Comparison of ENCODE assay signal across 8 cellular contexts in the genomic region with DNA sequence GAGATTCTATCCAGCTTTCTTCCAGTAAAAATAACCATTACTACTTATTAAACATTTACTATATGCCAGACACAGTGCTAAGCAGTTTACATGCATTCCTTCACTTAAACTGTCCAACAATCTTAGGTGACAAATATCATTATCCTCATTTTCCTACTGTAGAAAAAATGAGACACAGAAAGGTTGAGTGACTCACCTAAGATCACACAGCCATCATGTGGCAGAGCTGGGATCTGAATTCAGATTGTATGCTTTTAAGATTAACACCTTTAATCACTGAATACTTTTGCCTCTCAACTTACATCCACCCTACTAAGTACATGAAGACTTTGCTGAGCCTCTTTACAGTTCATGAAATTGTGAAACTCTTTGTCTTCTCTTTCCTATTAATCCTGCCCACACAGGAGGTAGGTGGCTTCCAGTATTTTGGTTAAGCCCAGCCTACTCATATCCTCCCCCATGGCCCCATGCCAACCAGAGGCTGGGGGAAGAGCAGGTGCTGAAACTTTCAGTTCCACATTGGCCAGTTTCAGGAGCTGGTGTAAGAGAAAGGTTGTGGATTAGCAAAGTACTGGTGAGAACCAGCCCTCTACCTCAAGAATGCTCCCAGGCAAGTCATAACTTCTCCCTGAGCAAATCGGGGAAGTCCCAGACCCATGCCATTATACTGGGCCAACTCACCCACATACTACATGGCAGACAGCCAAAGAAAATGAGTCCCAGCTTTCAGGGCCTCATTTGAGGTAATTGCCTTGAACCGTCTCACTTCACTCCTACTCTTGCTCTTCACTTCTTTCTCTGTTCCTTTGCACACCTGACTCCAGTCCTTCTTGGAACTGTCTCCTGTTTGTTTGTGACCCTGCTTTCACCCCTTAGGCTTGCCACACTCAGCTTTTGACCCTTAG.
DNase-seq lines count a peak whose midpoint lies in the region; ATAC-seq and TF ChIP-seq lines count a peak whose summit lies in the region.

No MANE protein-coding gene starts in this region.

- H3K27me3 ChIP-seq in RWPE2 (ENCODE audit: insufficient read depth, poor library complexity, severe bottlenecking) (no peaks in the 10 kb centered on the region), right atrium auricular region (no peaks in the 10 kb centered on the region)

- H3K27me3 Mint-ChIP-seq in WTC11 (ENCODE audit: low read depth): no peaks in the 10 kb centered on the region; the same call in 1 of the 2 replicates

- H3K9me3 ChIP-seq in RWPE2 (ENCODE audit: severe bottlenecking) (no peaks in the 10 kb centered on the region), right atrium auricular region (no peaks in the 10 kb centered on the region)

- no peak for TF ChIP-seq CTCF in RWPE2 (IDR thresholded peaks at IDR 0.05; ENCODE audit: poor library complexity, severe bottlenecking)
- TF ChIP-seq CTCF in right atrium auricular region (IDR thresholded peaks at IDR 0.05): no peak
- TF ChIP-seq CTCF in WTC11 (IDR thresholded peaks at IDR 0.05): no peak

- no peaks in the 10 kb centered on the region for H3K36me3 Mint-ChIP-seq in WTC11

- POLR2A ChIA-PET in WTC11 (lab: Charles Lee): no interaction called here

- H3K4me1 ChIP-seq in RWPE2 (ENCODE audit: insufficient read depth, poor library complexity, severe bottlenecking) (no peaks in the 10 kb centered on the region), right atrium auricular region (no peaks in the 10 kb centered on the region)

- no peaks in the 10 kb centered on the region for H3K4me1 Mint-ChIP-seq in WTC11

- no peak overlapping the region for H3K4me3 ChIP-seq in RWPE2 (ENCODE audit: severe bottlenecking)
- no peak overlapping the region for H3K4me3 ChIP-seq in right atrium auricular region

- in situ Hi-C loops in ACHN (cut with HindIII; ENCODE audit: low pct_ligation_motif_present, low pct_unique_long_range_greater_than_20kb, low sequenced_read_pairs): no loop called here

- ATAC-seq in HG03097 (IDR thresholded peaks at IDR 0.05; ENCODE audit: low FRiP score, unreplicated experiment) (peak; percentile 98), RWPE2 (ENCODE audit: low read depth) (peak; percentile 99), WTC11 (no peak)

- H3K27ac Mint-ChIP-seq in WTC11: no peak overlapping the region

- H3K27ac ChIP-seq in RWPE2 (ENCODE audit: poor library complexity, severe bottlenecking) (no peak overlapping the region), right atrium auricular region (no peak overlapping the region)

- H3K4me3 Mint-ChIP-seq in WTC11: no peak overlapping the region

- no peaks in the 10 kb centered on the region for H3K36me3 ChIP-seq in RWPE2 (ENCODE audit: low read depth)
- no peaks in the 10 kb centered on the region for H3K36me3 ChIP-seq in right atrium auricular region

- no peaks in the 10 kb centered on the region for H3K9me3 Mint-ChIP-seq in WTC11

- DNase-seq in ACHN (peak; percentile 29), GM19238 (ENCODE audit: insufficient read length, low spot score) (peak; percentile 24), RWPE2 (ENCODE audit: low spot score) (peak; percentile 48), right atrium auricular region (ENCODE audit: low spot score) (no peak), WTC11 (ENCODE audit: low spot score) (no peak), NCI-H128 (lab: John Stamatoyannopoulos, UW; ENCODE audit: unreplicated experiment) (no peak)
- peak; percentile 63 for DNase-seq in stimulated activated CD4-positive, alpha-beta T cell treated with anti-CD3 and anti-CD28 coated beads, Interleukin-1b, Interleukin-23, amount 100 ng/mL, for 48 hours

- CTCF ChIA-PET in WTC11 (lab: Charles Lee): no interaction called here

TF ChIP-seq in WTC11, 78 proteins besides CTCF, POLR2A, EP300 and RAD21 (continues in another document):
- no peak for TF ChIP-seq AFF4 (CRISPR knock-in tag; IDR thresholded peaks at IDR 0.05; ENCODE audit: borderline replicate concordance)
- TF ChIP-seq ATF2 (CRISPR knock-in tag; IDR thresholded peaks at IDR 0.05; ENCODE audit: borderline replicate concordance, low read depth): no peak
- no peak for TF ChIP-seq NR2C2 (CRISPR knock-in tag; IDR thresholded peaks at IDR 0.05)
- no peak for TF ChIP-seq ATF1 (CRISPR knock-in tag; IDR thresholded peaks at IDR 0.05)
- TF ChIP-seq, protein P1, sequence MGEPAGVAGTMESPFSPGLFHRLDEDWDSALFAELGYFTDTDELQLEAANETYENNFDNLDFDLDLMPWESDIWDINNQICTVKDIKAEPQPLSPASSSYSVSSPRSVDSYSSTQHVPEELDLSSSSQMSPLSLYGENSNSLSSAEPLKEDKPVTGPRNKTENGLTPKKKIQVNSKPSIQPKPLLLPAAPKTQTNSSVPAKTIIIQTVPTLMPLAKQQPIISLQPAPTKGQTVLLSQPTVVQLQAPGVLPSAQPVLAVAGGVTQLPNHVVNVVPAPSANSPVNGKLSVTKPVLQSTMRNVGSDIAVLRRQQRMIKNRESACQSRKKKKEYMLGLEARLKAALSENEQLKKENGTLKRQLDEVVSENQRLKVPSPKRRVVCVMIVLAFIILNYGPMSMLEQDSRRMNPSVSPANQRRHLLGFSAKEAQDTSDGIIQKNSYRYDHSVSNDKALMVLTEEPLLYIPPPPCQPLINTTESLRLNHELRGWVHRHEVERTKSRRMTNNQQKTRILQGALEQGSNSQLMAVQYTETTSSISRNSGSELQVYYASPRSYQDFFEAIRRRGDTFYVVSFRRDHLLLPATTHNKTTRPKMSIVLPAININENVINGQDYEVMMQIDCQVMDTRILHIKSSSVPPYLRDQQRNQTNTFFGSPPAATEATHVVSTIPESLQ (CRISPR knock-in tag; IDR thresholded peaks at IDR 0.05): no peak
- no peak for TF ChIP-seq NR3C1 (CRISPR knock-in tag; conservative IDR thresholded peaks at IDR 0.05; ENCODE audit: low read depth)
- no peak for TF ChIP-seq HMGA2 (CRISPR knock-in tag; IDR thresholded peaks at IDR 0.05)
- TF ChIP-seq NR1H2 (CRISPR knock-in tag; IDR thresholded peaks at IDR 0.05): no peak
- no peak for TF ChIP-seq MAX (CRISPR knock-in tag; IDR thresholded peaks at IDR 0.05)
- no peak for TF ChIP-seq CREM (CRISPR knock-in tag; IDR thresholded peaks at IDR 0.05)
- no peak for TF ChIP-seq ETV6 (CRISPR knock-in tag; IDR thresholded peaks at IDR 0.05)
- no peak for TF ChIP-seq SOX15 (CRISPR knock-in tag; IDR thresholded peaks at IDR 0.05)
- TF ChIP-seq, protein P2, sequence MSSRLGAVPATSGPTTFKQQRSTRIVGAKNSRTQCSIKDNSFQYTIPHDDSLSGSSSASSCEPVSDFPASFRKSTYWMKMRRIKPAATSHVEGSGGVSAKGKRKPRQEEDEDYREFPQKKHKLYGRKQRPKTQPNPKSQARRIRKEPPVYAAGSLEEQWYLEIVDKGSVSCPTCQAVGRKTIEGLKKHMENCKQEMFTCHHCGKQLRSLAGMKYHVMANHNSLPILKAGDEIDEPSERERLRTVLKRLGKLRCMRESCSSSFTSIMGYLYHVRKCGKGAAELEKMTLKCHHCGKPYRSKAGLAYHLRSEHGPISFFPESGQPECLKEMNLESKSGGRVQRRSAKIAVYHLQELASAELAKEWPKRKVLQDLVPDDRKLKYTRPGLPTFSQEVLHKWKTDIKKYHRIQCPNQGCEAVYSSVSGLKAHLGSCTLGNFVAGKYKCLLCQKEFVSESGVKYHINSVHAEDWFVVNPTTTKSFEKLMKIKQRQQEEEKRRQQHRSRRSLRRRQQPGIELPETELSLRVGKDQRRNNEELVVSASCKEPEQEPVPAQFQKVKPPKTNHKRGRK (CRISPR knock-in tag; IDR thresholded peaks at IDR 0.05; ENCODE audit: borderline replicate concordance): no peak
- no peak for TF ChIP-seq TEAD4 (CRISPR knock-in tag; IDR thresholded peaks at IDR 0.05)

Comparison
In these comparisons a context has a peak if more than half of its experiments do, and no peak if none do; other contexts are left out.
1. DNase-seq: peak in ACHN (single experiment), GM19238 (single experiment), RWPE2 (single experiment) and stimulated activated CD4-positive, alpha-beta T cell treated with anti-CD3 and anti-CD28 coated beads, Interleukin-1b, Interleukin-23, amount 100 ng/mL, for 48 hours (single experiment); none in right atrium auricular region (single experiment), WTC11 (single experiment) and NCI-H128 (single experiment).